In the genomic region with DNA sequence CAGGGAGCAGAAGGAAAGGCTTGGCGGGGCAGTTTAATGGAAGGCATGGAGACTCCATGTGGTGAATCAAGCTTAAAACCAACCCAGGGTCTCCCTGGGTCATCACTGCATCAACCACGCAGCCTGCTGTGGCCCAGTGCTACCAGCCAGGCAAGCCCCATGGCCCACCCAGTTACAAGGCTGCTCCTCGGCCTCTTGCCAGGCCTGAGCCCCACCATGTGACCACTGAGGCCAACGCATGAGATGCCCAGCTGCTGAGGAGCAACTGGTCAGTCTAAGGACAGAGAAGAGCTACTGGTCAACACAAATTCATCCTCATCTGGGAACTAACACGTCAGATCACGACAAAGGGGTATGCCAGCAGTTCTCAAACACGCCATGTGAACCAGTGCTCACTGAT, we compare ENCODE assay signal across 20 cellular contexts.
"Had no signal": no experiment of that assay in that cellular context is flagged by ENCODE, and none has a peak within 500 bp of the region (broad histone marks: within the 10 kb centered on the region; RNA-seq: fewer than 3 reads in every experiment).

No MANE protein-coding gene starts in this region.

- H3K27me3 ChIP-seq: brain microvascular endothelial cell, heart left ventricle, neutrophil had no signal

- ATAC-seq: activated CD8-positive, alpha-beta T cell treated with anti-CD3 and anti-CD28 coated beads for 36 hours; activated T-cell treated with anti-CD3 and anti-CD28 coated beads, Interleukin-2, amount 50 U/mL, for 72 hours; heart left ventricle; naive thymus-derived CD8-positive, alpha-beta T cell; SK-N-SH treated with all-trans-retinoic acid at 6 μM for 48 hours had no signal

- H3K4me3 ChIP-seq: coronary artery, heart left ventricle, lung, smooth muscle cell had no signal

- H3K27ac ChIP-seq: brain microvascular endothelial cell, coronary artery, heart left ventricle, neutrophil had no signal

- DNase-seq: activated CD4-positive, alpha-beta T cell treated with anti-CD3 and anti-CD28 coated beads for 4 hours; activated CD8-positive, alpha-beta T cell treated with anti-CD3 and anti-CD28 coated beads for 36 hours; activated gamma-delta T cell; activated naive CD8-positive, alpha-beta T cell treated with anti-CD3 and anti-CD28 coated beads for 36 hours; activated T-cell treated with anti-CD3 and anti-CD28 coated beads, Interleukin-2, amount 50 U/mL, for 72 hours; brain microvascular endothelial cell; effector CD4-positive, alpha-beta T cell; foreskin fibroblast; islet precursor cell; naive thymus-derived CD8-positive, alpha-beta T cell; T-helper 1 cell had no signal

- H3K27ac Mint-ChIP-seq: activated naive CD8-positive, alpha-beta T cell treated with anti-CD3 and anti-CD28 coated beads for 36 hours; activated T-cell treated with anti-CD3 and anti-CD28 coated beads, Interleukin-2, amount 50 U/mL, for 72 hours; stimulated activated naive CD8-positive, alpha-beta T cell treated with anti-CD3 and anti-CD28 coated beads, Interleukin-15, Interleukin-2, amounts not matched to agents 100 ng/mL and 50 ng/mL, for 24 hours had no signal

- H3K9me3 ChIP-seq: heart left ventricle, neutrophil had no signal

- H3K9me3 Mint-ChIP-seq: activated CD8-positive, alpha-beta T cell treated with anti-CD3 and anti-CD28 coated beads for 36 hours; activated naive CD8-positive, alpha-beta T cell treated with anti-CD3 and anti-CD28 coated beads for 36 hours; activated T-cell treated with anti-CD3 and anti-CD28 coated beads, Interleukin-2, amount 50 U/mL, for 72 hours; central memory CD8-positive, alpha-beta T cell; naive thymus-derived CD8-positive, alpha-beta T cell; stimulated activated naive CD8-positive, alpha-beta T cell treated with anti-CD3 and anti-CD28 coated beads, Interleukin-15, Interleukin-2, amounts not matched to agents 100 ng/mL and 50 ng/mL, for 24 hours had no signal

- FAIRE-seq: urothelium cell line had no signal

- H3K4me2 ChIP-seq: smooth muscle cell had no signal
